ENCODE assay signal across 18 cellular contexts in the genomic region with DNA sequence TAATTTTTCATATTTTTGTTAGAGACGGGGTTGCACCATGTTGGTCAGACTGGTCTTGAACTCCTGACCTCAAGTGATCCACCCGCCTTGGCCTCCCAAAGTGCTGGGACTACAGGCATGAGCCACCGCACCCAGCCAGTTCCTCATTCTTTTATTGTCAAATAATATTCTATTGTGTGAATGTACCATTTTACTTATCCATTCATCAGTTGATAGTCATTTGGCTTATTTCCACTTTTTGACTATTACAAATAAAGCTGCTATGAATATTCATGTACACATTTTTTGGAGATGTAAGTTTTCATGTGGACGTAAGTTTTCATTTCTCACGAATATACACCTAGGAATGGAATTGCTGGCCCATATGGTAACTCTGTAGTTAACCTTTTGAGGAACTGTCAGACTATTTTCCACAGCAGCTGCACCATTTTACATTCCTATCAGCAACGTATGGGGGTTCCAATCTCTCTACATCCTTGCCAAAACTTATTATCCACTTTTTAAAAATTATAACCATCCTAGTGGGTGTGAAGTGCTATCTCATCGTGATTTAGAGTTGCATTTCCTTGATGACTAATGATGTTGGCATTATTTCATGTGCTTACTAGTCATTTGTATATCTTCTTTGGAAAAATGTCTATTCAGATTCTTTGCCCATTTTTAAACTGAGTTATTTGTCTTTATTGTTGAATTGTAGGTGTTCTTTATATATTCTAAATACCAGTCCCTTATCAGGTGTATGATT. TPM values are rescaled to one million over a fixed set of nuclear protein-coding genes. Genes with fewer than 3 reads are reported as not detected.
DNase-seq lines count a peak whose midpoint lies in the region; ATAC-seq and TF ChIP-seq lines count a peak whose summit lies in the region.
"Had no signal": no experiment of that assay in that cellular context is flagged by ENCODE, and none has a peak within 500 bp of the region (broad histone marks: within the 10 kb centered on the region; RNA-seq: fewer than 3 reads in every experiment).

No MANE protein-coding gene starts in this region.

- no peak overlapping the region for H3K27ac ChIP-seq in coronary artery
- no peak overlapping the region for H3K27ac ChIP-seq in gastrocnemius medialis
- H3K27ac ChIP-seq: heart right ventricle, left ventricle myocardium inferior, sigmoid colon had no signal

- no peaks in the 10 kb centered on the region for H3K36me3 ChIP-seq in gastrocnemius medialis
- H3K36me3 ChIP-seq: sigmoid colon had no signal

- no peak for TF ChIP-seq POLR2A in gastrocnemius medialis (IDR thresholded peaks at IDR 0.05)

- H3K27me3 Mint-ChIP-seq in dendritic cell treated with granulocyte-macrophage colony-stimulating factor and Interleukin-4, amounts not matched to agents 40 ng/mL and 50 ng/mL, for 4 days = no peaks in the 10 kb centered on the region
- H3K27me3 Mint-ChIP-seq: stimulated activated naive CD8-positive, alpha-beta T cell treated with anti-CD3 and anti-CD28 coated beads, Interleukin-15, Interleukin-2, amounts not matched to agents 100 ng/mL and 50 ng/mL, for 24 hours had no signal

- peak overlapping the region; percentile 54 for H3K27ac Mint-ChIP-seq in dendritic cell treated with granulocyte-macrophage colony-stimulating factor and Interleukin-4, amounts not matched to agents 40 ng/mL and 50 ng/mL, for 4 days
- H3K27ac Mint-ChIP-seq: nephron progenitor cell, WTC11 had no signal

- H3K4me1 ChIP-seq in gastrocnemius medialis = peaks cover 0 to 4% of the 10 kb centered on the region in 2 donors
- H3K4me1 ChIP-seq: sigmoid colon had no signal

- peak; percentile 72 for DNase-seq in EH (ENCODE audit: low read depth)
- peak; percentile 72 for DNase-seq in NCI-H460 (ENCODE audit: extremely low read depth, low read depth)
- DNase-seq in lung microvascular endothelial cell (ENCODE audit: low read depth in 2 of 2) = peak; percentile 12 to 66
- no peak for DNase-seq in D341Med (ENCODE audit: low spot score)
- no peak for DNase-seq in coronary artery (ENCODE audit: low spot score)
- no peak for DNase-seq in gastrocnemius medialis
- DNase-seq: C1 segment of cervical spinal cord, GDM1, heart right ventricle, left ventricle myocardium inferior, NCI-H2171 treated with DMSO at 0.1 percent for 48 hours, nephron progenitor cell, sigmoid colon, SK-N-SH had no signal

- no peak overlapping the region for H3K4me3 ChIP-seq in coronary artery
- H3K4me3 ChIP-seq in gastrocnemius medialis = no peak overlapping the region
- H3K4me3 ChIP-seq: heart right ventricle, left ventricle myocardium inferior, sigmoid colon had no signal

- H3K36me3 Mint-ChIP-seq in dendritic cell treated with granulocyte-macrophage colony-stimulating factor and Interleukin-4, amounts not matched to agents 40 ng/mL and 50 ng/mL, for 4 days (ENCODE audit: low read depth) = peaks cover 96% of the 10 kb centered on the region

- intact Hi-C loops in dendritic cell treated with granulocyte-macrophage colony-stimulating factor and Interleukin-4, amounts not matched to agents 40 ng/mL and 50 ng/mL, for 4 days (cut with micrococcal nuclease) = loop anchor here (5.0 kb wide), 1 partner anchor 35 kb away; no protein-coding TSS in a partner anchor
- intact Hi-C loops in gastrocnemius medialis (cut with DNase I; ENCODE audit: low total_unique reads) = no loop called here

- peaks cover 52% of the 10 kb centered on the region for H3K4me1 Mint-ChIP-seq in dendritic cell treated with granulocyte-macrophage colony-stimulating factor and Interleukin-4, amounts not matched to agents 40 ng/mL and 50 ng/mL, for 4 days (ENCODE audit: low read depth)
- H3K4me1 Mint-ChIP-seq: nephron progenitor cell, WTC11 had no signal

- no peaks in the 10 kb centered on the region for H3K27me3 ChIP-seq in gastrocnemius medialis
- H3K27me3 ChIP-seq: heart right ventricle, sigmoid colon had no signal

- no peaks in the 10 kb centered on the region for H3K9me3 ChIP-seq in gastrocnemius medialis

- H3K4me3 Mint-ChIP-seq in dendritic cell treated with granulocyte-macrophage colony-stimulating factor and Interleukin-4, amounts not matched to agents 40 ng/mL and 50 ng/mL, for 4 days = no peak overlapping the region
- H3K4me3 Mint-ChIP-seq: nephron progenitor cell; stimulated activated naive CD8-positive, alpha-beta T cell treated with anti-CD3 and anti-CD28 coated beads, Interleukin-15, Interleukin-2, amounts not matched to agents 100 ng/mL and 50 ng/mL, for 24 hours; WTC11 had no signal

- TF ChIP-seq CTCF in coronary artery (IDR thresholded peaks at IDR 0.05) (no peak), gastrocnemius medialis (IDR thresholded peaks at IDR 0.05 in 4 of 5, conservative IDR thresholded peaks at IDR 0.05 in 1 of 5) (no peak)

- H3K9me3 Mint-ChIP-seq in dendritic cell treated with granulocyte-macrophage colony-stimulating factor and Interleukin-4, amounts not matched to agents 40 ng/mL and 50 ng/mL, for 4 days = peaks cover 6% of the 10 kb centered on the region

- in situ Hi-C loops in gastrocnemius medialis (cut with MboI; ENCODE audit: low sequenced_read_pairs in 4 of 4) = no loop called here

- ATAC-seq in HG03135 (IDR thresholded peaks at IDR 0.05; ENCODE audit: unreplicated experiment) (no peak), gastrocnemius medialis (no peak)
- ATAC-seq: heart right ventricle, WTC11 had no signal

RNA-seq across cellular contexts. Expression of a gene that starts 12.7 kb away (rescaled TPM):
- total RNA-seq in NCI-H460 (2014; rRNA removed; shearing (Covaris generic)) = 30.8 and 36.5 TPM in 2 replicates
- polyA plus RNA-seq in NCI-H460 (2014; cell fraction: nucleus; rRNA removed) = 38.2 and 39.7 TPM in 2 replicates
- total RNA-seq in lung microvascular endothelial cell (3.2 and 5.4 TPM in 2 replicates), gastrocnemius medialis (1 to 10 TPM; 1.4 to 3.8 (median 2.5) TPM)

RNA-seq across cellular contexts. Expression of a gene that starts 30.7 kb away (rescaled TPM):
- 101 and 137 TPM in 2 replicates for total RNA-seq in NCI-H460 (2014; rRNA removed; shearing (Covaris generic))
- 41.7 and 203 TPM in 2 replicates for polyA plus RNA-seq in NCI-H460 (2014; cell fraction: nucleus; rRNA removed)
- total RNA-seq in lung microvascular endothelial cell = 2.4 and 11.8 TPM in 2 replicates
- total RNA-seq in gastrocnemius medialis = 100 to 1,000 TPM in 2 of 4 donors, 10 to 100 TPM in 2; 74.8 to 149 (median 112) TPM

Comparison
In these comparisons a context has a peak if more than half of its experiments do, and no peak if none do; other contexts are left out.
1. DNase-seq: peak in EH (single experiment), NCI-H460 (single experiment) and lung microvascular endothelial cell (2 of 2); none in D341Med (single experiment), coronary artery (single experiment) and gastrocnemius medialis (0 of 2).